ENCODE assay signal across 20 cellular contexts in the genomic region with DNA sequence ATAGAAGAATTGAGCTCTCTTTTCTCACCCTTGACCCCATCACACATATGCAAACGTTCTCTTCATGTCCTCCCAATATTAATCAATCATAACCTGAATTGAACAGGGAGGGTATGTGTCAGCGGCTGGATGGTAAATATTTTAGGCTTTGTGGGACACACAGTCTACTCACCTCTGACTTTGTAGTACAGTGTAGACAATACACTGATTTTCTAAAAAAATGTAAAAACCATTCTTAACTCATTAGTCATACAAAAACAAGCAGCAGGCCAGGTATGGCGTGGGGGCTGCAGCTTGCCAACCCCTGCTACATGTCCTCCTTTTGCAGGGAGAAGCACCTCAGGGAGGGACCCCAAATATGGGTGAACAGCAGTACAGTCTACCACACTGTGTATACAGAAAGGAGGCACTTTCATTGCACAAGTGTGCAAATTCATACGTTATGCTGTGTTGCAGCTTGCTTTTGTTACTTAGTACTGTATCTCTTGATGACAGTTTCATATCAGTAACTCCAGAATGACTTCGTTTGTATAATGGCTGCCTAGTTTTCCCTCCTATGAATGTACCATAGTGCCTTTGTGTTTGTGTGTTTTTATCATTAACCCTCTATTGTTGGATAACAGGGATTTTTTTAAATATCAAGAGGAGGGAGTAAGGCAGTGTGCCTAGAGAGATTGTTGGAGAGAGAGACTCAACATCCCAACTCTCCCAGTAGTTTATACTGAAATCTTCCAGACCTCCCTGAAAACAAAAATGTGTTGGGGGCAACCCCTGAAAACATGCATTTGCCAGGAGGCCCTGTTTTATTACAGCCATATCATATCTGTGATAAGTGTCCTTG.
"Had no signal": no experiment of that assay in that cellular context is flagged by ENCODE, and none has a peak within 500 bp of the region (broad histone marks: within the 10 kb centered on the region; RNA-seq: fewer than 3 reads in every experiment).

No MANE protein-coding gene starts in this region.

- H3K4me1 ChIP-seq: adrenal gland, psoas muscle, right lobe of liver had no signal

- H3K27ac Mint-ChIP-seq: activated naive CD4-positive, alpha-beta T cell treated with anti-CD3 and anti-CD28 coated beads, Interleukin-2, amount 50 U/mL, for 72 hours; activated T-helper 1 cell treated with anti-CD3 and anti-CD28 coated beads, Interleukin-12 subunit alpha, Interleukin-12 subunit beta, Interleukin-2, Interleukin-4 antibody, amounts not matched to agents 30 ng/mL and 10 ng/mL and 1 ng/mL, durations not matched to agents 14 hours and 24 hours and 36 hours; effector memory CD8-positive, alpha-beta T cell; natural killer cell; T-helper 17 cell; type B pancreatic cell had no signal

- H3K27me3 ChIP-seq: adrenal gland, ovary, right lobe of liver had no signal

- H3K4me3 Mint-ChIP-seq: activated T-helper 1 cell treated with anti-CD3 and anti-CD28 coated beads, Interleukin-12 subunit alpha, Interleukin-12 subunit beta, Interleukin-2, Interleukin-4 antibody, amounts not matched to agents 30 ng/mL and 10 ng/mL and 1 ng/mL, durations not matched to agents 14 hours and 24 hours and 36 hours; effector memory CD8-positive, alpha-beta T cell; natural killer cell; stimulated activated naive CD8-positive, alpha-beta T cell treated with anti-CD3 and anti-CD28 coated beads, Interleukin-15, amount 100 ng/mL, for 72 hours; T-helper 17 cell; type B pancreatic cell had no signal

- H3K36me3 ChIP-seq: adrenal gland, ovary, right lobe of liver had no signal

- H3K36me3 Mint-ChIP-seq: activated naive CD4-positive, alpha-beta T cell treated with anti-CD3 and anti-CD28 coated beads, Interleukin-2, amount 50 U/mL, for 72 hours; natural killer cell; type B pancreatic cell had no signal

- H3K4me3 ChIP-seq: adrenal gland, ovary, psoas muscle, right lobe of liver had no signal

- H3K4me1 Mint-ChIP-seq: stimulated activated naive CD8-positive, alpha-beta T cell treated with anti-CD3 and anti-CD28 coated beads, Interleukin-15, amount 100 ng/mL, for 72 hours; T-helper 17 cell had no signal

- ATAC-seq: activated naive CD4-positive, alpha-beta T cell treated with anti-CD3 and anti-CD28 coated beads, Interleukin-2, amount 50 U/mL, for 72 hours; effector memory CD8-positive, alpha-beta T cell; natural killer cell; psoas muscle; right lobe of liver; stimulated activated naive CD8-positive, alpha-beta T cell treated with anti-CD3 and anti-CD28 coated beads, Interleukin-15, amount 100 ng/mL, for 72 hours; T-helper 17 cell had no signal

- H3K27ac ChIP-seq: adrenal gland, ovary, psoas muscle, right lobe of liver, VCaP had no signal

- H3K9me3 ChIP-seq: adrenal gland, ovary, psoas muscle, right lobe of liver had no signal

- H3K9me3 Mint-ChIP-seq: effector memory CD8-positive, alpha-beta T cell; natural killer cell; stimulated activated naive CD8-positive, alpha-beta T cell treated with anti-CD3 and anti-CD28 coated beads, Interleukin-15, amount 100 ng/mL, for 72 hours had no signal

- H3K27me3 Mint-ChIP-seq: type B pancreatic cell had no signal

- DNase-seq: activated CD4-positive, CD25-positive, alpha-beta regulatory T cell treated with anti-CD3 and anti-CD28 coated beads, Interleukin-2, amount 50 U/mL, for 72 hours; activated gamma-delta T cell treated with Interleukin-2 at 50 U/mL for 16 hours; activated T-cell treated with anti-CD3 and anti-CD28 coated beads for 4 hours; adrenal gland; effector memory CD8-positive, alpha-beta T cell; foreskin melanocyte; kidney glomerular epithelial cell; mesendoderm; natural killer cell; ovary; psoas muscle; right lobe of liver; small intestine; stimulated activated CD4-positive, alpha-beta T cell treated with anti-CD3 and anti-CD28 coated beads, Interleukin-4, amount 100 ng/mL, for 1 hour; stimulated activated naive CD8-positive, alpha-beta T cell treated with anti-CD3 and anti-CD28 coated beads, Interleukin-15, amount 100 ng/mL, for 72 hours; T-helper 17 cell had no signal
